In genomic region chr17:75820411-75821080, GRCh38 we compare ENCODE assay signal across 1 cellular context.
TF ChIP-seq lines count a peak whose summit lies in the region.

No MANE protein-coding gene starts in this region.

TF ChIP-seq in SK-N-SH, 30 proteins besides CTCF, POLR2A, EP300 and RAD21 (continued from another document):
- TF ChIP-seq CHD2 (IDR thresholded peaks at IDR 0.05; ENCODE audit: low read length, partially characterized antibody), result no peak
- no peak for TF ChIP-seq GATA2 (CRISPR knock-in tag; IDR thresholded peaks at IDR 0.05)
- no peak for TF ChIP-seq RFX5 (IDR thresholded peaks at IDR 0.05; ENCODE audit: low read length)
